Comparison of ENCODE assay signal across 1 cellular context in genomic region chr1:225508538-225509375, GRCh38.
TF ChIP-seq lines count a peak whose summit lies in the region.

No MANE protein-coding gene starts in this region.

TF ChIP-seq in SK-N-SH, 30 proteins besides CTCF, POLR2A, EP300 and RAD21 (continued from another document):
- TF ChIP-seq RFX5 (IDR thresholded peaks at IDR 0.05; ENCODE audit: low read length) (no peak), CHD2 (IDR thresholded peaks at IDR 0.05; ENCODE audit: low read length, partially characterized antibody) (no peak), POLR2AphosphoS5 (IDR thresholded peaks at IDR 0.05; ENCODE audit: low read depth, low read length) (peak; percentile 79; the same call in 1 of the 2 replicates), FOXM1 (IDR thresholded peaks at IDR 0.05; ENCODE audit: low read depth) (peak; percentile 74; the same call in 1 of the 2 replicates), MXI1 (IDR thresholded peaks at IDR 0.05; ENCODE audit: low read depth, low read length) (no peak), FOXJ3 (CRISPR knock-in tag; IDR thresholded peaks at IDR 0.05) (no peak), REST (IDR thresholded peaks at IDR 0.05; ENCODE audit: low read depth, low read length) (no peak), YY1 (IDR thresholded peaks at IDR 0.05; ENCODE audit: low read depth) (no peak), SIN3A (IDR thresholded peaks at IDR 0.05; ENCODE audit: borderline replicate concordance, low read depth, low read length) (peak; percentile 76; the same call in 1 of the 2 replicates), JUND (IDR thresholded peaks at IDR 0.05) (peak; percentile 98), NRF1 (IDR thresholded peaks at IDR 0.05; ENCODE audit: low read depth, low read length) (no peak), TAF1 (IDR thresholded peaks at IDR 0.05; ENCODE audit: borderline replicate concordance, low read depth, low read length) (no peak)
- TF ChIP-seq, protein P1, sequence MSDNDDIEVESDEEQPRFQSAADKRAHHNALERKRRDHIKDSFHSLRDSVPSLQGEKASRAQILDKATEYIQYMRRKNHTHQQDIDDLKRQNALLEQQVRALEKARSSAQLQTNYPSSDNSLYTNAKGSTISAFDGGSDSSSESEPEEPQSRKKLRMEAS (IDR thresholded peaks at IDR 0.05; ENCODE audit: low read depth) = no peak; the same call in 1 of the 2 replicates
